11 cellular contexts compared by ENCODE assay signal in genomic region chr5:57277085-57277484, GRCh38.
DNase-seq lines count a peak whose midpoint lies in the region; ATAC-seq and TF ChIP-seq lines count a peak whose summit lies in the region.
"Had no signal": no experiment of that assay in that cellular context is flagged by ENCODE, and none has a peak within 500 bp of the region (broad histone marks: within the 10 kb centered on the region; RNA-seq: fewer than 3 reads in every experiment).

No MANE protein-coding gene starts in this region.

- POLR2A ChIA-PET in AG04450 (lab: Yijun Ruan, JAX) = no interaction called here
- POLR2A ChIA-PET in RWPE1 (lab: Yijun Ruan, JAX; ENCODE audit: low non-redundant PET) = no interaction called here

- ATAC-seq in activated CD8-positive, alpha-beta memory T cell treated with anti-CD3 and anti-CD28 coated beads, Interleukin-2, amount 10 ng/mL, durations not matched to agents 7 days and 5 days = no peak
- ATAC-seq in GM21786 (IDR thresholded peaks at IDR 0.05; ENCODE audit: unreplicated experiment) (no peak), GM18520 (IDR thresholded peaks at IDR 0.05; ENCODE audit: unreplicated experiment) (no peak)

- H3K27ac ChIP-seq in AG04450 (ENCODE audit: low read depth, low read length) (no peak overlapping the region), RWPE1 (no peak overlapping the region)
- H3K27ac ChIP-seq: skin epidermis had no signal

- in situ Hi-C loops in GM13977 (cut with MboI; ENCODE audit: low pct_unique_long_range_greater_than_20kb, low sequenced_read_pairs, unreplicated experiment) = no loop called here

- no peak overlapping the region for H3K4me3 ChIP-seq in AG04450 (ENCODE audit: low read depth, low read length)
- H3K4me3 ChIP-seq: skin epidermis had no signal

- DNase-seq in AG04450 (ENCODE audit: low read depth, low spot score) = no peak
- DNase-seq in GM13977 (ENCODE audit: low spot score) = no peak
- DNase-seq in RWPE1 (ENCODE audit: low spot score) = peak; percentile 40
- peak; percentile 6 for DNase-seq in fibroblast of the conjunctiva (ENCODE audit: low read depth)
- DNase-seq in activated CD8-positive, alpha-beta memory T cell treated with anti-CD3 and anti-CD28 coated beads, Interleukin-2, amount 10 ng/mL, durations not matched to agents 7 days and 5 days = no peak
- no peak for DNase-seq in activated CD4-positive, CD25-positive, alpha-beta regulatory T cell treated with anti-CD3 and anti-CD28 coated beads, Interleukin-2, amount 50 U/mL, for 72 hours
- DNase-seq: H7 had no signal

- TF ChIP-seq CTCF in AG04450 (IDR thresholded peaks at IDR 0.05; ENCODE audit: low read depth, low read length) = peak; percentile 38
- peak; percentile 36 for TF ChIP-seq CTCF in GM13977 (IDR thresholded peaks at IDR 0.05; ENCODE audit: extremely low read depth, insufficient read depth, missing control alignments)
- TF ChIP-seq CTCF in RWPE1 (conservative IDR thresholded peaks at IDR 0.05; ENCODE audit: low read depth) = peak; percentile 34

- no peaks in the 10 kb centered on the region for H3K4me1 Mint-ChIP-seq in activated CD8-positive, alpha-beta memory T cell treated with anti-CD3 and anti-CD28 coated beads, Interleukin-2, amount 10 ng/mL, durations not matched to agents 7 days and 5 days

- no peaks in the 10 kb centered on the region for H3K9me3 Mint-ChIP-seq in activated CD8-positive, alpha-beta memory T cell treated with anti-CD3 and anti-CD28 coated beads, Interleukin-2, amount 10 ng/mL, durations not matched to agents 7 days and 5 days (ENCODE audit: low read depth)
- H3K9me3 Mint-ChIP-seq: T-helper 1 cell treated with Interleukin-12 subunit alpha and Interleukin-12 subunit beta and Interleukin-4 antibody, amounts not matched to agents 30 μg/mL and 1 μg/mL, for 36 hours had no signal

- peaks cover 21% of the 10 kb centered on the region for H3K27me3 Mint-ChIP-seq in activated CD8-positive, alpha-beta memory T cell treated with anti-CD3 and anti-CD28 coated beads, Interleukin-2, amount 10 ng/mL, durations not matched to agents 7 days and 5 days

- CTCF ChIA-PET in AG04450 (lab: Charles Lee) (interaction anchor here (0.6 to 1.0 kb wide), 4 partner anchors 9 to 1186 kb away, joined by 3 to 13 read pairs (median 4); no protein-coding TSS in a partner anchor), RWPE1 (lab: Yijun Ruan, JAX) (interaction anchor here (0.6 to 1.2 kb wide), 8 partner anchors 139 to 1006 kb away, joined by 3 to 4 read pairs (median 3); no protein-coding TSS in a partner anchor)
- CTCF ChIA-PET in activated CD8-positive, alpha-beta memory T cell treated with anti-CD3 and anti-CD28 coated beads, Interleukin-2, amount 10 ng/mL, durations not matched to agents 7 days and 5 days (lab: Charles Lee) = no interaction called here

- H3K27me3 ChIP-seq in AG04450 (ENCODE audit: control insufficient read depth, insufficient read depth, low read length) = peaks cover 3% of the 10 kb centered on the region

- no peak overlapping the region for H3K4me3 Mint-ChIP-seq in activated CD8-positive, alpha-beta memory T cell treated with anti-CD3 and anti-CD28 coated beads, Interleukin-2, amount 10 ng/mL, durations not matched to agents 7 days and 5 days
- H3K4me3 Mint-ChIP-seq: T-helper 1 cell treated with Interleukin-12 subunit alpha and Interleukin-12 subunit beta and Interleukin-4 antibody, amounts not matched to agents 30 μg/mL and 1 μg/mL, for 36 hours had no signal

- H3K36me3 Mint-ChIP-seq in activated CD8-positive, alpha-beta memory T cell treated with anti-CD3 and anti-CD28 coated beads, Interleukin-2, amount 10 ng/mL, durations not matched to agents 7 days and 5 days = no peaks in the 10 kb centered on the region

- H3K9me3 ChIP-seq in AG04450 (ENCODE audit: control insufficient read depth, insufficient read depth, low read length) = no peaks in the 10 kb centered on the region

- no peak overlapping the region for H3K27ac Mint-ChIP-seq in activated CD8-positive, alpha-beta memory T cell treated with anti-CD3 and anti-CD28 coated beads, Interleukin-2, amount 10 ng/mL, durations not matched to agents 7 days and 5 days
- H3K27ac Mint-ChIP-seq: T-helper 1 cell treated with Interleukin-12 subunit alpha and Interleukin-12 subunit beta and Interleukin-4 antibody, amounts not matched to agents 30 μg/mL and 1 μg/mL, for 36 hours had no signal

Comparison
In these comparisons a context has a peak if more than half of its experiments do, and no peak if none do; other contexts are left out.
1. DNase-seq: peak in RWPE1 (single experiment) and fibroblast of the conjunctiva (single experiment); none in AG04450 (single experiment), GM13977 (single experiment), activated CD8-positive, alpha-beta memory T cell treated with anti-CD3 and anti-CD28 coated beads, Interleukin-2, amount 10 ng/mL, durations not matched to agents 7 days and 5 days (single experiment) and activated CD4-positive, CD25-positive, alpha-beta regulatory T cell treated with anti-CD3 and anti-CD28 coated beads, Interleukin-2, amount 50 U/mL, for 72 hours (single experiment).
2. Peak in every context shown above with its lines, with median percentiles within 50 percentile points of each other: CTCF ChIP-seq.